Comparison of ENCODE assay signal across 21 cellular contexts in genomic region chr12:75932241-75932640, GRCh38.
DNase-seq lines count a peak whose midpoint lies in the region; ATAC-seq, FAIRE-seq and TF ChIP-seq lines count a peak whose summit lies in the region.
"Had no signal": no experiment of that assay in that cellular context is flagged by ENCODE, and none has a peak within 500 bp of the region (broad histone marks: within the 10 kb centered on the region; RNA-seq: fewer than 3 reads in every experiment).

No MANE protein-coding gene starts in this region.

- peaks cover 7% of the 10 kb centered on the region for H3K27me3 Mint-ChIP-seq in activated naive CD8-positive, alpha-beta T cell treated with anti-CD3 and anti-CD28 coated beads for 36 hours

- H3K9me1 ChIP-seq in IMR-90 (ENCODE audit: insufficient read depth, low read length) = peaks cover 11% of the 10 kb centered on the region; the same call in 1 of the 2 replicates
- H3K9me1 ChIP-seq in keratinocyte (ENCODE audit: control insufficient read depth, extremely low read depth, insufficient read depth, low read length) = no peaks in the 10 kb centered on the region

- peak overlapping the region; percentile 87 for H2BK15ac ChIP-seq in IMR-90 (ENCODE audit: low read depth, low read length)

- H3K79me2 ChIP-seq in mammary epithelial cell (ENCODE audit: insufficient read depth, low read length) (no peaks in the 10 kb centered on the region), keratinocyte (ENCODE audit: control insufficient read depth, insufficient read depth, low read length) (no peaks in the 10 kb centered on the region)

- peak overlapping the region; percentile 1 for H3K27ac Mint-ChIP-seq in activated naive CD8-positive, alpha-beta T cell treated with anti-CD3 and anti-CD28 coated beads for 36 hours
- H3K27ac Mint-ChIP-seq: CD8-positive, alpha-beta T cell had no signal

- peak overlapping the region; percentile 91; the same call in 1 of the 2 replicates for H2BK20ac ChIP-seq in IMR-90 (ENCODE audit: low read depth, low read length)

- intact Hi-C loops in mammary epithelial cell (cut with micrococcal nuclease) (loop anchor here (5.0 kb wide), 1 partner anchor 110 kb away; no protein-coding TSS in a partner anchor), breast epithelium (cut with DNase I; ENCODE audit: low total_unique reads) (no loop called here), IMR-90 (cut with micrococcal nuclease) (loop anchor here (5.0 kb wide), 2 partner anchors 50 to 110 kb away; no protein-coding TSS in a partner anchor)

- H3K9me3 Mint-ChIP-seq in activated naive CD8-positive, alpha-beta T cell treated with anti-CD3 and anti-CD28 coated beads for 36 hours = peaks cover under 1% of the 10 kb centered on the region
- H3K9me3 Mint-ChIP-seq: CD8-positive, alpha-beta T cell had no signal

- H3K18ac ChIP-seq in IMR-90 (ENCODE audit: low read depth, low read length) = peak overlapping the region; percentile 95

- H3K36me3 ChIP-seq in mammary epithelial cell (ENCODE audit: insufficient read depth, low read length) (no peaks in the 10 kb centered on the region), breast epithelium (no peaks in the 10 kb centered on the region), IMR-90 (ENCODE audit: control insufficient read depth, insufficient read depth, low read length) (no peaks in the 10 kb centered on the region), keratinocyte (ENCODE audit: control insufficient read depth in 2 of 2, extremely low read depth in 1 of 2, insufficient read depth in 2 of 2, low read length in 2 of 2) (no peaks in the 10 kb centered on the region)

- no peaks in the 10 kb centered on the region for H3K9me3 ChIP-seq in mammary epithelial cell (replicated peaks; ENCODE audit: insufficient read depth, low read length)
- no peaks in the 10 kb centered on the region for H3K9me3 ChIP-seq in breast epithelium
- H3K9me3 ChIP-seq in IMR-90 (ENCODE audit: control insufficient read depth, insufficient read depth, low read length) = no peaks in the 10 kb centered on the region
- no peaks in the 10 kb centered on the region for H3K9me3 ChIP-seq in keratinocyte (ENCODE audit: control insufficient read depth, low read depth, low read length)

- H4K91ac ChIP-seq in IMR-90 (ENCODE audit: insufficient read depth, low read depth, low read length) = peak overlapping the region; percentile 85

- 100% methylated on average over 1 of the region's 1 CpG for WGBS in mammary epithelial cell (ENCODE audit: low coverage, missing lambda C conversion rate)
- WGBS in IMR-90 (ENCODE audit: extremely low coverage in 2 of 2, insufficient read length in 1 of 2), 2 experiments = 100% methylated on average over 1 of the region's 1 CpG; no CpG with 5 or more reads in 1 of the 2 experiments

- H3K27ac ChIP-seq in mammary epithelial cell (ENCODE audit: insufficient read depth, low read depth, low read length) (peak overlapping the region; percentile 97), breast epithelium (no peak overlapping the region), IMR-90 (ENCODE audit: insufficient read depth, low read length) (peak overlapping the region; percentile 1; the same call in 1 of the 2 replicates), keratinocyte (ENCODE audit: control insufficient read depth, insufficient read depth, low read length) (peak overlapping the region; percentile 94), RWPE1 (no peak overlapping the region)
- H3K27ac ChIP-seq: HL-60 had no signal

- peaks cover 0 to 9% of the 10 kb centered on the region in 2 experiments; a peak in 2 of 4 replicates for H3K79me1 ChIP-seq in IMR-90 (ENCODE audit: low read depth in 1 of 2, low read length in 2 of 2)

- H4K20me1 ChIP-seq in mammary epithelial cell (ENCODE audit: insufficient read depth, low read length) (no peaks in the 10 kb centered on the region), IMR-90 (ENCODE audit: insufficient read depth, low read length) (no peaks in the 10 kb centered on the region), keratinocyte (ENCODE audit: control insufficient read depth, extremely low read depth, insufficient read depth, low read length) (no peaks in the 10 kb centered on the region)

- H3K4me1 Mint-ChIP-seq in activated naive CD8-positive, alpha-beta T cell treated with anti-CD3 and anti-CD28 coated beads for 36 hours = peaks cover 24% of the 10 kb centered on the region

- peak; percentile 9 for FAIRE-seq in keratinocyte (lab: Jason Lieb, UNC)
- FAIRE-seq: G401.6, GM12892, RCC 7860 had no signal

- H3K9ac ChIP-seq in mammary epithelial cell (ENCODE audit: insufficient read depth, low read length) (no peak overlapping the region), IMR-90 (ENCODE audit: low read depth, low read length) (no peak overlapping the region), keratinocyte (ENCODE audit: control insufficient read depth, extremely low read depth, insufficient read depth, low read length) (no peak overlapping the region)

- H2AFZ ChIP-seq in mammary epithelial cell (ENCODE audit: low read depth, low read length) (peak overlapping the region; percentile 36), IMR-90 (replicated peaks; ENCODE audit: low read length, poor library complexity) (no peak overlapping the region), keratinocyte (ENCODE audit: control insufficient read depth, low read length) (peak overlapping the region; percentile 68)

- BruUV-seq in mammary epithelial cell (replicated peaks; lab: Mats Ljungman, UMichigan) (no TSS peak), IMR-90 (replicated peaks; lab: Mats Ljungman, UMichigan) (no TSS peak)

- DNase-seq in mammary epithelial cell (no peak), breast epithelium (ENCODE audit: low spot score in 2 of 2) (no peak), IMR-90 (no peak), keratinocyte (ENCODE audit: low read depth, low spot score) (no peak), nucleus accumbens (lab: John Stamatoyannopoulos, UW) (no peak), RWPE1 (ENCODE audit: low spot score) (no peak), Ammon's horn (ENCODE audit: low spot score) (no peak)
- DNase-seq in activated naive CD8-positive, alpha-beta T cell treated with anti-CD3 and anti-CD28 coated beads for 36 hours = no peak
- DNase-seq: ACHN; C1 segment of cervical spinal cord; CD8-positive, alpha-beta T cell; H7; NCI-H1105 treated with DMSO at 0.1 percent for 48 hours; NCI-H2029 treated with DMSO at 0.1 percent for 48 hours; NCI-H524 treated with DMSO at 0.1 percent for 48 hours; NCI-H82; Right ventricle myocardium superior had no signal

- H4K8ac ChIP-seq in IMR-90 (ENCODE audit: low read depth in 2 of 2, low read length in 2 of 2) = peak overlapping the region; percentile 56 to 62

- peak overlapping the region; percentile 81; the same call in 1 of the 2 replicates for H3K23ac ChIP-seq in IMR-90 (ENCODE audit: low read depth, low read length)

- H2AK9ac ChIP-seq in IMR-90 (replicated peaks; ENCODE audit: low read depth, low read length, poor library complexity) = no peak overlapping the region

- peak overlapping the region; percentile 67 for H2BK120ac ChIP-seq in IMR-90 (ENCODE audit: low read depth, low read length)

- peak overlapping the region; percentile 22 for H2BK5ac ChIP-seq in IMR-90 (ENCODE audit: low read depth, low read length, poor library complexity, severe bottlenecking)

- H3K4me2 ChIP-seq in mammary epithelial cell (ENCODE audit: insufficient read depth, low read depth, low read length) = no peak overlapping the region
- no peak overlapping the region for H3K4me2 ChIP-seq in IMR-90 (ENCODE audit: low read depth, low read length)
- H3K4me2 ChIP-seq in keratinocyte (ENCODE audit: control insufficient read depth, extremely low read depth, insufficient read depth, low read depth, low read length) = no peak overlapping the region

- TF ChIP-seq POLR2A in breast epithelium (IDR thresholded peaks at IDR 0.05) = no peak
- TF ChIP-seq POLR2A in IMR-90 (IDR thresholded peaks at IDR 0.05; ENCODE audit: low read depth, low read length) = no peak

- ATAC-seq in IMR-90 (ENCODE audit: low read depth) = no peak
- ATAC-seq: CD8-positive, alpha-beta T cell had no signal

- H3K4me1 ChIP-seq in mammary epithelial cell (ENCODE audit: insufficient read depth, low read length) = peaks cover 29% of the 10 kb centered on the region
- no peaks in the 10 kb centered on the region for H3K4me1 ChIP-seq in breast epithelium
- H3K4me1 ChIP-seq in IMR-90 (ENCODE audit: control insufficient read depth, insufficient read depth, low read length) = peaks cover 19% of the 10 kb centered on the region
- peaks cover 41% of the 10 kb centered on the region for H3K4me1 ChIP-seq in keratinocyte (ENCODE audit: control insufficient read depth, extremely low read depth, insufficient read depth, low read length)

- H3K4ac ChIP-seq in IMR-90 (ENCODE audit: low read depth, low read length) = peak overlapping the region; percentile 26

- peak overlapping the region; percentile 96; the same call in 1 of the 2 replicates for H4K5ac ChIP-seq in IMR-90 (ENCODE audit: low read depth, low read length)

- CTCF ChIA-PET in mammary epithelial cell (lab: Charles Lee; ENCODE audit: low non-redundant PET) = no interaction called here
- CTCF ChIA-PET in IMR-90 (lab: Yijun Ruan, JAX) = interaction anchor here (1.4 kb wide), 1 partner anchor 9 kb away, joined by 4 read pairs; no protein-coding TSS in a partner anchor
- CTCF ChIA-PET in RWPE1 (lab: Yijun Ruan, JAX) = interaction anchor here (0.5 kb wide), 1 partner anchor 96 kb away, joined by 4 read pairs; no protein-coding TSS in a partner anchor

- H3K4me3 ChIP-seq in mammary epithelial cell (replicated peaks in 1 of 3; ENCODE audit: insufficient read depth in 1 of 3, low read depth in 2 of 3, low read length in 3 of 3) = no peak overlapping the region
- no peak overlapping the region for H3K4me3 ChIP-seq in breast epithelium
- H3K4me3 ChIP-seq in IMR-90 (ENCODE audit: insufficient read depth, low read depth, low read length) = no peak overlapping the region
- H3K4me3 ChIP-seq in keratinocyte (ENCODE audit: control insufficient read depth in 2 of 3, extremely low read depth in 1 of 3, insufficient read depth in 2 of 3, low read depth in 1 of 3, low read length in 3 of 3) = no peak overlapping the region

- dilution Hi-C loops in mammary epithelial cell (cut with HindIII; ENCODE audit: low sequenced_read_pairs) = no loop called here
- dilution Hi-C loops in IMR-90 (cut with HindIII; ENCODE audit: low sequenced_read_pairs, unreplicated experiment) = no loop called here
- dilution Hi-C loops in keratinocyte (cut with MboI; ENCODE audit: extremely low pct_ligation_motif_present, low sequenced_read_pairs) = no loop called here

- TF ChIP-seq CTCF in mammary epithelial cell (conservative IDR thresholded peaks at IDR 0.05 in 1 of 2, IDR thresholded peaks at IDR 0.05 in 1 of 2; ENCODE audit: extremely low read depth in 1 of 2, insufficient read depth in 1 of 2, low read depth in 1 of 2, low read length in 2 of 2) (no peak), breast epithelium (IDR thresholded peaks at IDR 0.05) (no peak), IMR-90 (conservative IDR thresholded peaks at IDR 0.05; ENCODE audit: low read depth, low read length) (no peak), keratinocyte (optimal IDR thresholded peaks at IDR 0.05 in 1 of 3, IDR thresholded peaks at IDR 0.05 in 1 of 3, conservative IDR thresholded peaks at IDR 0.05 in 1 of 3; ENCODE audit: extremely low read depth in 1 of 3, insufficient read depth in 2 of 3, low read length in 3 of 3) (no peak), RWPE1 (conservative IDR thresholded peaks at IDR 0.05; ENCODE audit: low read depth) (no peak)

- H3K56ac ChIP-seq in IMR-90 (ENCODE audit: extremely low read depth, insufficient read depth, low read length) = no peak overlapping the region

- H3K27me3 ChIP-seq in mammary epithelial cell (ENCODE audit: insufficient read depth, low read length) = no peaks in the 10 kb centered on the region
- H3K27me3 ChIP-seq in breast epithelium = no peaks in the 10 kb centered on the region
- H3K27me3 ChIP-seq in IMR-90 (ENCODE audit: control insufficient read depth, insufficient read depth, low read length) = no peaks in the 10 kb centered on the region
- no peaks in the 10 kb centered on the region for H3K27me3 ChIP-seq in keratinocyte (ENCODE audit: control insufficient read depth, extremely low read depth, insufficient read depth, low read length)

- TF ChIP-seq RAD21 in IMR-90 (IDR thresholded peaks at IDR 0.05; ENCODE audit: low read length) = no peak

- peak overlapping the region; percentile 53 for H3K14ac ChIP-seq in IMR-90 (replicated peaks; ENCODE audit: low read depth, low read length)

- POLR2A ChIA-PET in IMR-90 (lab: Charles Lee; ENCODE audit: unreplicated experiment) = no interaction called here
- POLR2A ChIA-PET in RWPE1 (lab: Yijun Ruan, JAX; ENCODE audit: low non-redundant PET) = no interaction called here

- in situ Hi-C loops in mammary epithelial cell (cut with MboI; ENCODE audit: low sequenced_read_pairs in 2 of 2) = no loop called here
- in situ Hi-C loops in IMR-90 (cut with MboI; ENCODE audit: low sequenced_read_pairs) = no loop called here

- no peaks in the 10 kb centered on the region for H3K36me3 Mint-ChIP-seq in activated naive CD8-positive, alpha-beta T cell treated with anti-CD3 and anti-CD28 coated beads for 36 hours
- H3K36me3 Mint-ChIP-seq: CD8-positive, alpha-beta T cell had no signal

- H2AK5ac ChIP-seq in IMR-90 (ENCODE audit: low read depth, low read length) = peak overlapping the region; percentile 95

- H3K4me3 Mint-ChIP-seq in activated naive CD8-positive, alpha-beta T cell treated with anti-CD3 and anti-CD28 coated beads for 36 hours = no peak overlapping the region
- H3K4me3 Mint-ChIP-seq: CD8-positive, alpha-beta T cell had no signal

Comparison
In these comparisons a context has a peak if more than half of its experiments do, and no peak if none do; other contexts are left out.
1. H3K27ac ChIP-seq: peak in mammary epithelial cell (single experiment), IMR-90 (single experiment) and keratinocyte (single experiment); none in breast epithelium (0 of 2) and RWPE1 (single experiment).